Comparison of ENCODE assay signal across 7 cellular contexts in genomic region chr17:7336240-7337175, GRCh38. TPM values are rescaled to one million over a fixed set of nuclear protein-coding genes. Genes with fewer than 3 reads are reported as not detected.
DNase-seq lines count a peak whose midpoint lies in the region; ATAC-seq and TF ChIP-seq lines count a peak whose summit lies in the region.

Gene ACAP1, plus strand, starts transcription at chr17:7336529. Its CDS starts 206 bp downstream, at chr17:7336735.

- TF ChIP-seq CTCF in OCI-LY7 (conservative IDR thresholded peaks at IDR 0.05; ENCODE audit: low read length) (no peak; the same call in 1 of the 2 replicates), suprapubic skin (IDR thresholded peaks at IDR 0.05) (no peak), PC-3 (conservative IDR thresholded peaks at IDR 0.05; ENCODE audit: low read depth, low read length) (no peak)

- POLR2A ChIA-PET in OCI-LY7 (lab: Charles Lee) (interaction anchor here (0.5 to 1.9 kb wide), 14 partner anchors 8 to 140 kb away, joined by 3 to 8 read pairs (median 4); partner anchors contain the start of genes GPS2, SLC2A4, TMEM102 and TMEM256), PC-3 (lab: Charles Lee; ENCODE audit: unreplicated experiment) (no interaction called here)

- H3F3A ChIP-seq in PC-3 (ENCODE audit: low read length, unreplicated experiment), result no peaks in the 10 kb centered on the region

- no peak within 1 kb of the TSS for H3K9ac ChIP-seq in PC-3 (ENCODE audit: low read length)

- H2AFZ ChIP-seq in OCI-LY7 (ENCODE audit: low read length), result peak within 1 kb of the TSS; percentile 27; the same call in 1 of the 2 replicates
- H2AFZ ChIP-seq in PC-3 (ENCODE audit: low read length), result no peak within 1 kb of the TSS

- peak within 1 kb of the TSS; percentile 79 for H3K27ac ChIP-seq in OCI-LY7 (ENCODE audit: low read depth, low read length, poor library complexity, severe bottlenecking)
- H3K27ac ChIP-seq in suprapubic skin, result no peak within 1 kb of the TSS
- no peak within 1 kb of the TSS for H3K27ac ChIP-seq in PC-3 (ENCODE audit: low read length)

- H3K9me3 ChIP-seq in OCI-LY7 (ENCODE audit: low read length), result no peaks in the 10 kb centered on the region
- no peaks in the 10 kb centered on the region for H3K9me3 ChIP-seq in suprapubic skin
- H3K9me3 ChIP-seq in PC-3 (ENCODE audit: low read length), result no peaks in the 10 kb centered on the region

- BruUV-seq in OCI-LY7 (replicated peaks; lab: Mats Ljungman, UMichigan), result TSS peak; percentile 76
- no TSS peak for BruUV-seq in PC-3 (replicated peaks; lab: Mats Ljungman, UMichigan)

- H4K20me1 ChIP-seq in OCI-LY7 (ENCODE audit: insufficient read depth, low read length) (no peaks in the 10 kb centered on the region), PC-3 (ENCODE audit: low read length) (no peaks in the 10 kb centered on the region)

- WGBS in suprapubic skin, result 49% methylated on average over 14 of the region's 17 CpGs

- DNase-seq in OCI-LY7 (ENCODE audit: low spot score), result peak; percentile 81
- peak; percentile 60 for DNase-seq in activated gamma-delta T cell (lab: John Stamatoyannopoulos, UW)
- no peak for DNase-seq in mucosa of gallbladder (ENCODE audit: low spot score)
- DNase-seq in suprapubic skin (ENCODE audit: low spot score in 2 of 2), result peak in 1 of 2 donors; percentile 76
- DNase-seq in C1 segment of cervical spinal cord (lab: John Stamatoyannopoulos, UW), result no peak
- no peak for DNase-seq in PC-3

- intact Hi-C loops in OCI-LY7 (cut with micrococcal nuclease; ENCODE audit: unreplicated experiment), result loop anchor here (2.0 kb wide), 1 partner anchor 56 kb away; the partner anchor contains the start of gene SLC2A4
- intact Hi-C loops in PC-3 (cut with micrococcal nuclease), result no loop called here

- H3K4me1 ChIP-seq in OCI-LY7 (ENCODE audit: insufficient read depth, low read length, poor library complexity, severe bottlenecking) (peaks cover 52% of the 10 kb centered on the region), suprapubic skin (peaks cover 7% of the 10 kb centered on the region), PC-3 (ENCODE audit: insufficient read depth, low read length) (no peaks in the 10 kb centered on the region)

- CTCF ChIA-PET in OCI-LY7 (lab: Charles Lee; ENCODE audit: unreplicated experiment), result interaction anchor here (0.5 to 1.1 kb wide), 4 partner anchors 12 to 27 kb away, joined by 3 to 5 read pairs (median 4); no protein-coding TSS in a partner anchor
- CTCF ChIA-PET in PC-3 (lab: Charles Lee), result no interaction called here

- H3K27me3 ChIP-seq in suprapubic skin (peaks cover 8% of the 10 kb centered on the region), PC-3 (ENCODE audit: low read length) (no peaks in the 10 kb centered on the region)

- no peak for TF ChIP-seq EP300 in suprapubic skin (IDR thresholded peaks at IDR 0.05)

- ATAC-seq in GM21786 (IDR thresholded peaks at IDR 0.05; ENCODE audit: unreplicated experiment) (peak; percentile 69), PC-3 (no peak)

- TF ChIP-seq POLR2A in suprapubic skin (IDR thresholded peaks at IDR 0.05), result no peak

- H3K36me3 ChIP-seq in OCI-LY7 (ENCODE audit: insufficient read depth, low read length), result peaks cover 32% of the 10 kb centered on the region
- no peaks in the 10 kb centered on the region for H3K36me3 ChIP-seq in suprapubic skin
- H3K36me3 ChIP-seq in PC-3 (ENCODE audit: low read depth, low read length), result no peaks in the 10 kb centered on the region

- H3K79me2 ChIP-seq in OCI-LY7 (ENCODE audit: insufficient read depth, low read depth, low read length) (peaks cover 24% of the 10 kb centered on the region), PC-3 (ENCODE audit: low read length) (no peaks in the 10 kb centered on the region)

- H3K9me2 ChIP-seq in OCI-LY7 (ENCODE audit: insufficient read depth, low read length) (no peaks in the 10 kb centered on the region), PC-3 (replicated peaks; ENCODE audit: low read length) (no peaks in the 10 kb centered on the region)

- H3K4me3 ChIP-seq in OCI-LY7 (ENCODE audit: low read depth, low read length, poor library complexity, severe bottlenecking) (peak within 1 kb of the TSS; percentile 78), suprapubic skin (peak within 1 kb of the TSS; percentile 29), PC-3 (ENCODE audit: low read length) (no peak within 1 kb of the TSS)

- H3K4me2 ChIP-seq in OCI-LY7 (ENCODE audit: low read length), result peak within 1 kb of the TSS; percentile 99
- no peak within 1 kb of the TSS for H3K4me2 ChIP-seq in PC-3 (ENCODE audit: low read length)

RNA-seq across cellular contexts. Expression of gene ACAP1, which starts in this region (rescaled TPM):
- 113 and 117 TPM in 2 replicates for total RNA-seq in OCI-LY7 (2014; rRNA removed; shearing (Covaris generic))
- total RNA-seq in OCI-LY7 (2022), result 256 and 259 TPM in 2 replicates
- total RNA-seq in mucosa of gallbladder, result 24.2 TPM
- 10 to 100 TPM in 1 of 4 donors, 1 to 10 TPM in 2, under 1 TPM in 1; 0.70 to 12.4 (median 4.5) TPM for total RNA-seq in suprapubic skin
- not detected in 2 replicates for total RNA-seq in PC-3 (2014; rRNA removed)

Comparison
In these comparisons a context has a peak if more than half of its experiments do, and no peak if none do; other contexts are left out.
1. DNase-seq: peak in OCI-LY7 (single experiment) and activated gamma-delta T cell (single experiment); none in mucosa of gallbladder (single experiment), C1 segment of cervical spinal cord (0 of 14) and PC-3 (single experiment).